9 cellular contexts compared by ENCODE assay signal in the genomic region with DNA sequence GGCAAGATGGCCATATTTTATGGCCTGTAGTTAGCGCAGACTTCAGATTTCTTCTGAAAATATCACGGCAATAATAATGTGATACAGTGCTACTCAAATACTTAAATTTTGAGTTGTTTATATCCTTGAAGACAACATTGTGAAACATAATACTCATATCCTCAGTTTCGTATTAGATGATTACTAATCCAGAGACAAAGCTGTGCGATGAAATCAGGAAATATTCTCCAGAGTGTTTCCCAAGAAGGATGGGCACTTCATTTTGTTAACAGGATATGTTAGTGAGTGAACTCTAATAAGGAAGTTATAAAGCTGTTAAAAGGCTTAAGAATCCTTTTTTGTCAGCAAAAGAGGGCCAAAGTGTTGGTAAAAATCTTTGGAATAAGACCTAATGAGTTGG. TPM values are rescaled to one million over a fixed set of nuclear protein-coding genes. Genes with fewer than 3 reads are reported as not detected.
DNase-seq lines count a peak whose midpoint lies in the region; ATAC-seq, FAIRE-seq and TF ChIP-seq lines count a peak whose summit lies in the region.
"Had no signal": no experiment of that assay in that cellular context is flagged by ENCODE, and none has a peak within 500 bp of the region (broad histone marks: within the 10 kb centered on the region; RNA-seq: fewer than 3 reads in every experiment).

No MANE protein-coding gene starts in this region.

- H3K79me2 ChIP-seq in ACC112 (ENCODE audit: control insufficient read depth, insufficient read depth, low read length, unreplicated experiment), result no peaks in the 10 kb centered on the region

- H3K27ac ChIP-seq in ACC112 (ENCODE audit: low read depth, low read length), result peak overlapping the region; percentile 81
- H3K27ac ChIP-seq in coronary artery, result peak overlapping the region; percentile 69 to 82

- FAIRE-seq in frontal cortex (lab: Jason Lieb, UNC), result no peak

- H3K4me1 Mint-ChIP-seq in HFFc6 (ENCODE audit: low read depth), result peaks cover 52% of the 10 kb centered on the region
- H3K4me1 Mint-ChIP-seq in naive thymus-derived CD8-positive, alpha-beta T cell, result peaks cover 31 to 79% (median 65%) of the 10 kb centered on the region in 4 donors
- peaks cover 14 to 20% of the 10 kb centered on the region in 2 donors for H3K4me1 Mint-ChIP-seq in immature natural killer cell

- H3K36me3 ChIP-seq in ACC112 (ENCODE audit: insufficient read depth, low read length), result no peaks in the 10 kb centered on the region

- H3K9me3 Mint-ChIP-seq in HFFc6 (no peaks in the 10 kb centered on the region), immature natural killer cell (no peaks in the 10 kb centered on the region)
- H3K9me3 Mint-ChIP-seq in naive thymus-derived CD8-positive, alpha-beta T cell, result peaks cover 0 to 2% (median 0%) of the 10 kb centered on the region in 9 donors

- no peaks in the 10 kb centered on the region for H3K36me3 Mint-ChIP-seq in HFFc6 (ENCODE audit: low read depth)
- peaks cover 12 to 19% (median 17%) of the 10 kb centered on the region in 3 donors for H3K36me3 Mint-ChIP-seq in naive thymus-derived CD8-positive, alpha-beta T cell
- H3K36me3 Mint-ChIP-seq in immature natural killer cell, result peaks cover 0 to 6% (median 0%) of the 10 kb centered on the region in 3 donors

- no peaks in the 10 kb centered on the region for H3K27me3 ChIP-seq in ACC112 (ENCODE audit: insufficient read depth, low read length)

- H3K27me3 Mint-ChIP-seq in HFFc6 (ENCODE audit: insufficient read depth) (peaks cover 6% of the 10 kb centered on the region), immature natural killer cell (ENCODE audit: low read depth in 3 of 3) (peaks cover 9 to 14% (median 12%) of the 10 kb centered on the region in 3 donors)
- H3K27me3 Mint-ChIP-seq in naive thymus-derived CD8-positive, alpha-beta T cell, result peaks cover 0 to 3% (median 0%) of the 10 kb centered on the region in 5 donors

- ATAC-seq in naive thymus-derived CD8-positive, alpha-beta T cell, result no peak

- POLR2A ChIA-PET in naive thymus-derived CD8-positive, alpha-beta T cell (lab: Charles Lee), result interaction anchor here (0.6 to 16.8 kb wide), 7 partner anchors 13 to 980 kb away, joined by 3 to 1498 read pairs (median 3); partner anchors contain the start of genes LIMK2, PATZ1 and RNF185

- peak overlapping the region; percentile 87 for H3K27ac Mint-ChIP-seq in HFFc6
- peak overlapping the region; percentile 36 to 99 (median 90) for H3K27ac Mint-ChIP-seq in naive thymus-derived CD8-positive, alpha-beta T cell
- H3K27ac Mint-ChIP-seq in immature natural killer cell, result no peak overlapping the region

- H2AFZ ChIP-seq in ACC112 (ENCODE audit: low read length, unreplicated experiment), result peak overlapping the region; percentile 19

- no peak for TF ChIP-seq CTCF in HFFc6 (IDR thresholded peaks at IDR 0.05)
- no peak for TF ChIP-seq CTCF in coronary artery (IDR thresholded peaks at IDR 0.05)

- H3K4me3 ChIP-seq in ACC112 (ENCODE audit: low read depth, low read length), result peak overlapping the region; percentile 30
- peak overlapping the region; percentile 33 for H3K4me3 ChIP-seq in coronary artery

- DNase-seq in HFFc6 (no peak), coronary artery (ENCODE audit: low spot score) (no peak), immature natural killer cell (no peak), frontal cortex (ENCODE audit: low spot score in 2 of 2) (no peak), HuH-7.5 (ENCODE audit: low spot score) (no peak)
- no peak for DNase-seq in naive thymus-derived CD8-positive, alpha-beta T cell
- DNase-seq in stimulated activated CD4-positive, alpha-beta T cell treated with anti-CD3 and anti-CD28 coated beads, Interleukin-4, amount 100 ng/mL, for 24 hours, result no peak
- DNase-seq: NCI-H1694 had no signal

- H3K4me1 ChIP-seq in ACC112 (ENCODE audit: control insufficient read depth, insufficient read depth, low read length, unreplicated experiment), result peaks cover 23% of the 10 kb centered on the region

- H3K4me3 Mint-ChIP-seq in HFFc6 (peak overlapping the region; percentile 67), immature natural killer cell (no peak overlapping the region)
- H3K4me3 Mint-ChIP-seq in naive thymus-derived CD8-positive, alpha-beta T cell, result peak overlapping the region; percentile 51 to 96 (median 84)

RNA-seq across cellular contexts. Expression of gene PIK3IP1, which starts 4.0 kb away (rescaled TPM):
- 10 to 100 TPM in 1 of 6 experiments, 1 to 10 TPM in 5; 8.3 to 11.3 (median 8.9) TPM for total RNA-seq in HFFc6 (2021; fragmentation: NEBNext Ultra II Directional; extraction: Animal tissue kit (Norgen Biotek cat#: 25700))
- 100 to 1,000 TPM; 730 to 741 TPM for total RNA-seq in naive thymus-derived CD8-positive, alpha-beta T cell
- polyA plus RNA-seq in naive thymus-derived CD8-positive, alpha-beta T cell, result 100 to 1,000 TPM; 530 to 963 (median 585) TPM
- 100 to 1,000 TPM in 1 of 3 donors, 10 to 100 TPM in 2; 88.2 to 136 (median 98.1) TPM for polyA plus RNA-seq in immature natural killer cell
- 20.8 TPM for total RNA-seq in frontal cortex

RNA-seq across cellular contexts. Expression of gene PATZ1, which starts 49.9 kb away (rescaled TPM):
- total RNA-seq in HFFc6 (2021; fragmentation: NEBNext Ultra II Directional; extraction: Animal tissue kit (Norgen Biotek cat#: 25700)), result 10 to 100 TPM; 12.4 to 16.0 (median 13.9) TPM
- total RNA-seq in naive thymus-derived CD8-positive, alpha-beta T cell, result 10 to 100 TPM; 66.9 to 70.6 TPM
- 10 to 100 TPM; 17.8 to 34.2 (median 19.0) TPM for polyA plus RNA-seq in naive thymus-derived CD8-positive, alpha-beta T cell
- polyA plus RNA-seq in immature natural killer cell, result 1 to 10 TPM; 4.5 to 9.1 (median 5.3) TPM
- total RNA-seq in frontal cortex, result 24.1 TPM

Comparison
In these comparisons a context has a peak if more than half of its experiments do, and no peak if none do; other contexts are left out.
1. H3K27ac Mint-ChIP-seq: peak in HFFc6 (single experiment) and naive thymus-derived CD8-positive, alpha-beta T cell (10 of 10); none in immature natural killer cell (0 of 6).
2. H3K4me3 Mint-ChIP-seq: peak in HFFc6 (single experiment) and naive thymus-derived CD8-positive, alpha-beta T cell (10 of 10); none in immature natural killer cell (0 of 5).
3. RNA of gene PIK3IP1, which starts 4.0 kb away (total RNA-seq): 730 to 741 TPM in naive thymus-derived CD8-positive, alpha-beta T cell; 20.8 TPM in frontal cortex (single experiment) and 8.3 to 11.3 TPM in HFFc6; every median in the first group is over 10 times any median in the second.